Comparison of ENCODE assay signal across 15 cellular contexts in genomic region chr7:5868928-5869341, GRCh38. TPM values are rescaled to one million over a fixed set of nuclear protein-coding genes. Genes with fewer than 3 reads are reported as not detected.
A peak's percentile ranks its signal among the peaks of the same experiment; 100 is the strongest.
DNase-seq lines count a peak whose midpoint lies in the region; ATAC-seq, FAIRE-seq and TF ChIP-seq lines count a peak whose summit lies in the region.
"Not testable (repeated sequence)": the region's sequence is repeated elsewhere in the genome, so short reads cannot be mapped to it uniquely, and the experiment has no call there.
"Had no signal": no experiment of that assay in that cellular context is flagged by ENCODE, and none has a peak within 500 bp of the region (broad histone marks: within the 10 kb centered on the region; RNA-seq: fewer than 3 reads in every experiment).

No MANE protein-coding gene starts in this region.

- not testable (repeated sequence) for TF ChIP-seq POLR2A in A549 (IDR thresholded peaks at IDR 0.05; ENCODE audit: low read length)

- ATAC-seq in A549 = peak; percentile 82 to 87; a peak in 5 of 6 replicates
- not testable (repeated sequence) for ATAC-seq in GM23338; activated CD8-positive, alpha-beta T cell treated with anti-CD3 and anti-CD28 coated beads, Interleukin-2, amount 10 ng/mL, durations not matched to agents 7 days and 5 days; effector memory CD8-positive, alpha-beta T cell (replicated peaks)

- 40% methylated on average over 6 of the region's 6 CpGs for WGBS in A549 (ENCODE audit: missing lambda C conversion rate)
- 83% methylated on average over 6 of the region's 6 CpGs for WGBS in mesenchymal stem cell

- H4K8ac ChIP-seq in mesenchymal stem cell (ENCODE audit: low read length) = not testable (repeated sequence)

- TF ChIP-seq EP300 in A549 (IDR thresholded peaks at IDR 0.05) = not testable (repeated sequence)

- not testable (repeated sequence) for H3K36me3 ChIP-seq in GM23338 (ENCODE audit: insufficient read depth); NT2/D1 (ENCODE audit: insufficient read depth, insufficient read length, low read length); mesenchymal stem cell (ENCODE audit: control insufficient read depth in 1 of 2, insufficient read depth in 2 of 2, low read depth in 1 of 2, low read length in 2 of 2)

- H3K9me3 Mint-ChIP-seq in GM23338; activated CD8-positive, alpha-beta T cell treated with anti-CD3 and anti-CD28 coated beads, Interleukin-2, amount 10 ng/mL, durations not matched to agents 7 days and 5 days (ENCODE audit: insufficient read depth); effector memory CD8-positive, alpha-beta T cell; progenitor cell of endocrine pancreas (ENCODE audit: low read depth): not testable (repeated sequence)

- not testable (repeated sequence) for H3K27ac Mint-ChIP-seq in GM23338
- peak overlapping the region; percentile 46 for H3K27ac Mint-ChIP-seq in activated CD8-positive, alpha-beta T cell treated with anti-CD3 and anti-CD28 coated beads, Interleukin-2, amount 10 ng/mL, durations not matched to agents 7 days and 5 days
- peak overlapping the region; percentile 49 to 53 for H3K27ac Mint-ChIP-seq in effector memory CD8-positive, alpha-beta T cell
- H3K27ac Mint-ChIP-seq in progenitor cell of endocrine pancreas = peak overlapping the region; percentile 67

- not testable (repeated sequence) for H3K23ac ChIP-seq in mesenchymal stem cell (ENCODE audit: low read length in 2 of 2)

- H3K9ac ChIP-seq in NT2/D1 (ENCODE audit: insufficient read length, low read depth); mesenchymal stem cell (ENCODE audit: low read length): not testable (repeated sequence)

- H2BK15ac ChIP-seq in mesenchymal stem cell (ENCODE audit: low read depth, poor library complexity, severe bottlenecking) = not testable (repeated sequence)

- not testable (repeated sequence) for H3K4me3 ChIP-seq in A549; GM23338; NT2/D1 (ENCODE audit: insufficient read length, low read depth); mesenchymal stem cell (ENCODE audit: insufficient read depth in 1 of 2, low read depth in 1 of 2, low read length in 2 of 2)

- not testable (repeated sequence) for H3K9me2 ChIP-seq in GM23338 (ENCODE audit: insufficient read depth)

- H4K20me1 ChIP-seq in GM23338 (replicated peaks; ENCODE audit: insufficient read depth) = not testable (repeated sequence)

- H3F3A ChIP-seq in GM23338 (replicated peaks; ENCODE audit: low read depth) = not testable (repeated sequence)

- TF ChIP-seq RAD21 in A549 (conservative IDR thresholded peaks at IDR 0.05 in 1 of 2, IDR thresholded peaks at IDR 0.05 in 1 of 2) = peak in 1 of 2 experiments; percentile 14; a peak in 1 of 5 replicates

- H2AFZ ChIP-seq in GM23338; mesenchymal stem cell (ENCODE audit: low read depth, low read length): not testable (repeated sequence)

- H3K27ac ChIP-seq in A549 = 0 out of 6 replicates have a peak overlapping the region, but pooled peaks of 1 of the 2 experiments have one; percentile 42
- H3K27ac ChIP-seq in GM23338 (ENCODE audit: low read depth); mesenchymal stem cell (ENCODE audit: low read length, poor library complexity, severe bottlenecking): not testable (repeated sequence)

- not testable (repeated sequence) for H2AK5ac ChIP-seq in mesenchymal stem cell (ENCODE audit: low read length, severe bottlenecking)

- H3K27me3 Mint-ChIP-seq in GM23338 (ENCODE audit: insufficient read depth, low read depth, poor library complexity); activated CD8-positive, alpha-beta T cell treated with anti-CD3 and anti-CD28 coated beads, Interleukin-2, amount 10 ng/mL, durations not matched to agents 7 days and 5 days (ENCODE audit: low read depth); progenitor cell of endocrine pancreas: not testable (repeated sequence)
- H3K27me3 Mint-ChIP-seq in effector memory CD8-positive, alpha-beta T cell = peaks cover 0 to 22% of the 10 kb centered on the region in 2 donors

- not testable (repeated sequence) for H3K4me3 Mint-ChIP-seq in GM23338; activated CD8-positive, alpha-beta T cell treated with anti-CD3 and anti-CD28 coated beads, Interleukin-2, amount 10 ng/mL, durations not matched to agents 7 days and 5 days; effector memory CD8-positive, alpha-beta T cell; progenitor cell of endocrine pancreas (ENCODE audit: low read depth)

- H3K9me3 ChIP-seq in A549; NT2/D1 (ENCODE audit: insufficient read depth, low read length); mesenchymal stem cell (ENCODE audit: control insufficient read depth, low read length): not testable (repeated sequence)

- not testable (repeated sequence) for H3K36me3 Mint-ChIP-seq in GM23338 (ENCODE audit: low read depth); activated CD8-positive, alpha-beta T cell treated with anti-CD3 and anti-CD28 coated beads, Interleukin-2, amount 10 ng/mL, durations not matched to agents 7 days and 5 days (ENCODE audit: low read depth); effector memory CD8-positive, alpha-beta T cell (ENCODE audit: insufficient read depth); progenitor cell of endocrine pancreas (ENCODE audit: insufficient read depth)

- not testable (repeated sequence) for H2BK5ac ChIP-seq in mesenchymal stem cell (ENCODE audit: low read depth, low read length, poor library complexity, severe bottlenecking)

- not testable (repeated sequence) for TF ChIP-seq CTCF in A549 (IDR thresholded peaks at IDR 0.05); GM23338 (conservative IDR thresholded peaks at IDR 0.05; ENCODE audit: low read depth in 2 of 2); progenitor cell of endocrine pancreas (IDR thresholded peaks at IDR 0.05; ENCODE audit: unreplicated experiment)

- H3K4me1 ChIP-seq in A549 = peaks cover 14% of the 10 kb centered on the region; the same call in 2 of the 3 replicates
- H3K4me1 ChIP-seq in GM23338 (ENCODE audit: insufficient read depth); NT2/D1 (ENCODE audit: insufficient read depth, insufficient read length); mesenchymal stem cell (ENCODE audit: control insufficient read depth, insufficient read depth, low read depth, low read length): not testable (repeated sequence)

- not testable (repeated sequence) for H3K18ac ChIP-seq in mesenchymal stem cell (ENCODE audit: low read depth in 1 of 2, low read length in 2 of 2)

- H3K14ac ChIP-seq in mesenchymal stem cell (ENCODE audit: low read length in 2 of 2) = not testable (repeated sequence)

- H3K27me3 ChIP-seq in GM23338 (ENCODE audit: insufficient read depth); NT2/D1 (ENCODE audit: insufficient read depth, insufficient read length): not testable (repeated sequence)
- peaks cover 3 to 15% of the 10 kb centered on the region in 2 experiments for H3K27me3 ChIP-seq in mesenchymal stem cell (ENCODE audit: control insufficient read depth in 1 of 2, insufficient read depth in 1 of 2, low read length in 2 of 2)

- not testable (repeated sequence) for H2BK120ac ChIP-seq in mesenchymal stem cell (ENCODE audit: low read depth, low read length)

- POLR2A ChIA-PET in A549 (lab: Yijun Ruan, JAX); activated CD8-positive, alpha-beta T cell treated with anti-CD3 and anti-CD28 coated beads, Interleukin-2, amount 10 ng/mL, durations not matched to agents 7 days and 5 days (lab: Charles Lee): not testable (repeated sequence)

- DNase-seq in A549 (ENCODE audit: low read depth in 1 of 2, low spot score in 1 of 2) = peak; percentile 15 to 51
- DNase-seq in GM23338 (ENCODE audit: low spot score) = peak; percentile 17
- DNase-seq in NT2/D1 (ENCODE audit: low read depth, low spot score) = peak; percentile 28
- not testable (repeated sequence) for DNase-seq in activated CD8-positive, alpha-beta T cell treated with anti-CD3 and anti-CD28 coated beads, Interleukin-2, amount 10 ng/mL, durations not matched to agents 7 days and 5 days; effector memory CD8-positive, alpha-beta T cell; progenitor cell of endocrine pancreas (ENCODE audit: low spot score, unreplicated experiment)
- DNase-seq in iris pigment epithelial cell (ENCODE audit: low read depth) = peak; percentile 10
- peak; percentile 11 for DNase-seq in mesenchymal stem cell

- FAIRE-seq in A549 (lab: Jason Lieb, UNC) = not testable (repeated sequence)

- H3K79me2 ChIP-seq in GM23338 (replicated peaks; ENCODE audit: insufficient read depth) = not testable (repeated sequence)

- H2BK12ac ChIP-seq in mesenchymal stem cell (ENCODE audit: low read length in 2 of 2) = not testable (repeated sequence)

- H3K79me1 ChIP-seq in mesenchymal stem cell (replicated peaks; ENCODE audit: low read length, poor library complexity, severe bottlenecking) = not testable (repeated sequence)

- not testable (repeated sequence) for H3K4me1 Mint-ChIP-seq in GM23338; activated CD8-positive, alpha-beta T cell treated with anti-CD3 and anti-CD28 coated beads, Interleukin-2, amount 10 ng/mL, durations not matched to agents 7 days and 5 days (ENCODE audit: low read depth); effector memory CD8-positive, alpha-beta T cell (ENCODE audit: low read depth in 2 of 2); progenitor cell of endocrine pancreas (ENCODE audit: low read depth)

- peak overlapping the region; percentile 47 for H3K4me2 ChIP-seq in A549
- H3K4me2 ChIP-seq in GM23338; mesenchymal stem cell (ENCODE audit: low read length, poor library complexity, severe bottlenecking): not testable (repeated sequence)

- H3K4ac ChIP-seq in mesenchymal stem cell (ENCODE audit: low read depth in 1 of 2, low read length in 2 of 2) = not testable (repeated sequence)

- H4K91ac ChIP-seq in mesenchymal stem cell (ENCODE audit: low read length) = not testable (repeated sequence)

- CTCF ChIA-PET in A549 (lab: Yijun Ruan, JAX) = interaction anchor here (3.6 kb wide), 1 partner anchor 12 kb away, joined by 24 read pairs; no protein-coding TSS in a partner anchor
- CTCF ChIA-PET in activated CD8-positive, alpha-beta T cell treated with anti-CD3 and anti-CD28 coated beads, Interleukin-2, amount 10 ng/mL, durations not matched to agents 7 days and 5 days (lab: Charles Lee) = interaction anchor here (1.6 kb wide), 1 partner anchor 9 kb away, joined by 5 read pairs; no protein-coding TSS in a partner anchor

RNA-seq across cellular contexts. Expression of gene OCM, which starts 11.7 kb away (rescaled TPM):
- not detected in 2 replicates for polyA plus RNA-seq in A549 (2011; rRNA removed)
- not detected in 2 replicates for polyA plus RNA-seq in A549 (2012; cell fraction: cytosol; rRNA removed)
- polyA plus RNA-seq in A549 (2012; cell fraction: nucleus; rRNA removed) = not detected in 2 replicates
- polyA plus RNA-seq in A549 (2017; fragmentation: RNase III; extraction: RNeasy Plus Mini Kit Qiagen cat#74134 plus additional on column Dnase treatment) = not detected in 3 replicates
- not detected in 2 replicates for polyA minus RNA-seq in A549 (2011; rRNA and poly(A)+ RNA removed)
- total RNA-seq in GM23338 (2014; rRNA removed; shearing (Covaris generic)) = not detected in 2 replicates
- polyA plus RNA-seq in GM23338 (2016; fragmentation: Nextera tagmentation; extraction: Ambion mirVana) = 0.31 and 0.33 TPM in 2 replicates
- not detected for total RNA-seq in activated CD8-positive, alpha-beta T cell treated with anti-CD3 and anti-CD28 coated beads, Interleukin-2, amount 10 ng/mL, durations not matched to agents 7 days and 5 days
- polyA plus RNA-seq in mesenchymal stem cell (2013, experiment 1 of 2) = not detected
- not detected for polyA plus RNA-seq in mesenchymal stem cell (2013, experiment 2 of 2)
- not detected in 2 replicates for total RNA-seq in progenitor cell of endocrine pancreas
- total RNA-seq: H1, HT1080, MCF 10A, OCI-LY7, Right ventricle myocardium inferior, SJSA1 had no signal
- polyA plus RNA-seq: AG04450, H1 had no signal

RNA-seq across cellular contexts. Expression of gene CCZ1, which starts 29.6 kb away (rescaled TPM):
- polyA plus RNA-seq in A549 (2011; rRNA removed) (82.9 and 116 TPM in 2 replicates), A549 (2017; fragmentation: RNase III; extraction: RNeasy Plus Mini Kit Qiagen cat#74134 plus additional on column Dnase treatment) (72.2 to 90.2 TPM (median 78.0 TPM) in 3 replicates), GM23338 (2016; fragmentation: Nextera tagmentation; extraction: Ambion mirVana) (124 and 140 TPM in 2 replicates)
- polyA plus RNA-seq in A549 (2012; cell fraction: cytosol; rRNA removed) = 45.4 and 50.2 TPM in 2 replicates
- polyA plus RNA-seq in A549 (2012; cell fraction: nucleus; rRNA removed) = 15.5 and 29.1 TPM in 2 replicates
- 21.6 and 23.5 TPM in 2 replicates for polyA minus RNA-seq in A549 (2011; rRNA and poly(A)+ RNA removed)
- total RNA-seq in GM23338 (2014; rRNA removed; shearing (Covaris generic)) = 91.9 and 93.7 TPM in 2 replicates
- total RNA-seq in activated CD8-positive, alpha-beta T cell treated with anti-CD3 and anti-CD28 coated beads, Interleukin-2, amount 10 ng/mL, durations not matched to agents 7 days and 5 days = 100 to 1,000 TPM; 105 to 121 TPM
- polyA plus RNA-seq in mesenchymal stem cell (2013, experiment 1 of 2) = 94.5 TPM
- polyA plus RNA-seq in mesenchymal stem cell (2013, experiment 2 of 2) = 99.9 TPM
- total RNA-seq in progenitor cell of endocrine pancreas = 103 and 110 TPM in 2 replicates
